15 cellular contexts compared by ENCODE assay signal in genomic region chr1:52925571-52926005, GRCh38. TPM values are rescaled to one million over a fixed set of nuclear protein-coding genes. Genes with fewer than 3 reads are reported as not detected.
DNase-seq lines count a peak whose midpoint lies in the region; ATAC-seq and TF ChIP-seq lines count a peak whose summit lies in the region.
"Had no signal": no experiment of that assay in that cellular context is flagged by ENCODE, and none has a peak within 500 bp of the region (broad histone marks: within the 10 kb centered on the region; RNA-seq: fewer than 3 reads in every experiment).

No MANE protein-coding gene starts in this region.

- intact Hi-C loops in activated CD4-positive, alpha-beta T cell treated with anti-CD3 and anti-CD28 coated beads, Interleukin-2, amount 10 ng/mL, durations not matched to agents 24 days and 14 days (cut with micrococcal nuclease), result loop anchor here (2.0 to 10.0 kb wide), 3 partner anchors 89 to 871 kb away; partner anchors contain the start of genes BTF3L4, CPT2 and TXNDC12
- intact Hi-C loops in thyroid gland (cut with DNase I), result loop anchor here (10.0 kb wide), 1 partner anchor 259 kb away; no protein-coding TSS in a partner anchor
- intact Hi-C loops in spleen (cut with DNase I; ENCODE audit: low total_unique reads), result no loop called here

- no peaks in the 10 kb centered on the region for H3K36me3 ChIP-seq in thyroid gland
- H3K36me3 ChIP-seq in spleen, result no peaks in the 10 kb centered on the region

- peaks cover 6% of the 10 kb centered on the region for H3K27me3 Mint-ChIP-seq in activated CD4-positive, alpha-beta T cell treated with anti-CD3 and anti-CD28 coated beads, Interleukin-2, amount 10 ng/mL, durations not matched to agents 24 days and 14 days

- no peaks in the 10 kb centered on the region for H3K9me3 Mint-ChIP-seq in activated CD4-positive, alpha-beta T cell treated with anti-CD3 and anti-CD28 coated beads, Interleukin-2, amount 10 ng/mL, durations not matched to agents 24 days and 14 days
- H3K9me3 Mint-ChIP-seq: activated naive CD4-positive, alpha-beta T cell treated with anti-CD3 and anti-CD28 coated beads, Interleukin-2, amount 10 ng/mL, durations not matched to agents 7 days and 5 days had no signal

- no peak for DNase-seq in activated CD4-positive, alpha-beta T cell treated with anti-CD3 and anti-CD28 coated beads, Interleukin-2, amount 10 ng/mL, durations not matched to agents 24 days and 14 days
- no peak for DNase-seq in activated CD4-positive, alpha-beta T cell treated with anti-CD3 and anti-CD28 coated beads, Interleukin-2, amount 50 U/mL, for 1 hour
- DNase-seq in astrocyte of the hippocampus (ENCODE audit: low read depth, low spot score) (peak; percentile 57), left lobe of liver (ENCODE audit: low spot score) (peak; percentile 77), thyroid gland (peak; percentile 88 to 91), spleen (no peak), EL (no peak)
- DNase-seq: activated CD4-positive, alpha-beta T cell treated with anti-CD3 and anti-CD28 coated beads for 4 hours; activated naive CD4-positive, alpha-beta T cell treated with anti-CD3 and anti-CD28 coated beads, Interleukin-2, amount 10 ng/mL, durations not matched to agents 7 days and 5 days; dermis blood vessel endothelial cell; GF-D8; midbrain; NCI-H226 had no signal

- peak overlapping the region; percentile 88 for H3K4me3 Mint-ChIP-seq in activated CD4-positive, alpha-beta T cell treated with anti-CD3 and anti-CD28 coated beads, Interleukin-2, amount 10 ng/mL, durations not matched to agents 24 days and 14 days

- ATAC-seq in left lobe of liver (peak; percentile 23), HG02970 (IDR thresholded peaks at IDR 0.05; ENCODE audit: low FRiP score, unreplicated experiment) (no peak)

- WGBS in thyroid gland, 2 donors, result 17 to 25% methylated on average over 5 of the region's 5 CpGs
- WGBS in spleen, 5 donors, result 62 to 75% (median 72%) methylated on average over 5 of the region's 5 CpGs

- TF ChIP-seq CTCF in thyroid gland (IDR thresholded peaks at IDR 0.05), result no peak
- no peak for TF ChIP-seq CTCF in spleen (IDR thresholded peaks at IDR 0.05 in 8 of 11, conservative IDR thresholded peaks at IDR 0.05 in 3 of 11)

- no peaks in the 10 kb centered on the region for H3K36me3 Mint-ChIP-seq in activated CD4-positive, alpha-beta T cell treated with anti-CD3 and anti-CD28 coated beads, Interleukin-2, amount 10 ng/mL, durations not matched to agents 24 days and 14 days (ENCODE audit: low read depth)

- H3K4me1 ChIP-seq in thyroid gland (peaks cover 11 to 29% of the 10 kb centered on the region in 2 donors), spleen (peaks cover 10 to 52% (median 33%) of the 10 kb centered on the region in 6 donors)

- peaks cover 21% of the 10 kb centered on the region for H3K4me1 Mint-ChIP-seq in activated CD4-positive, alpha-beta T cell treated with anti-CD3 and anti-CD28 coated beads, Interleukin-2, amount 10 ng/mL, durations not matched to agents 24 days and 14 days

- H3K27ac ChIP-seq in thyroid gland (peak overlapping the region in 2 of 3 donors; percentile 24 to 41), spleen (no peak overlapping the region)
- H3K27ac ChIP-seq: SK-N-MC had no signal

- H3K27me3 ChIP-seq in thyroid gland (no peaks in the 10 kb centered on the region), spleen (replicated peaks in 1 of 7) (peaks cover 0 to 75% (median 9%) of the 10 kb centered on the region in 7 donors)

- no peak overlapping the region for H3K27ac Mint-ChIP-seq in activated CD4-positive, alpha-beta T cell treated with anti-CD3 and anti-CD28 coated beads, Interleukin-2, amount 10 ng/mL, durations not matched to agents 24 days and 14 days
- H3K27ac Mint-ChIP-seq: activated naive CD4-positive, alpha-beta T cell treated with anti-CD3 and anti-CD28 coated beads, Interleukin-2, amount 10 ng/mL, durations not matched to agents 7 days and 5 days had no signal

- H3K9me3 ChIP-seq in thyroid gland, result no peaks in the 10 kb centered on the region
- H3K9me3 ChIP-seq in spleen, result no peaks in the 10 kb centered on the region

- H3K4me3 ChIP-seq in thyroid gland (replicated peaks in 1 of 3) (no peak overlapping the region), spleen (no peak overlapping the region)
- H3K4me3 ChIP-seq: SK-N-MC had no signal

- TF ChIP-seq POLR2A in thyroid gland (IDR thresholded peaks at IDR 0.05) (peak in 1 of 2 donors; percentile 24), spleen (IDR thresholded peaks at IDR 0.05) (no peak)

RNA-seq across cellular contexts. Expression of gene SCP2, which starts 1.5 kb away (rescaled TPM):
- total RNA-seq in activated CD4-positive, alpha-beta T cell treated with anti-CD3 and anti-CD28 coated beads, Interleukin-2, amount 10 ng/mL, durations not matched to agents 24 days and 14 days, result 60.3 and 61.7 TPM in 2 replicates
- total RNA-seq in left lobe of liver (796 TPM), thyroid gland (100 to 1,000 TPM; 114 to 181 (median 164) TPM), spleen (100 to 1,000 TPM in 1 of 7 donors, 10 to 100 TPM in 6; 69.4 to 101 (median 83.0) TPM)
- polyA plus RNA-seq in spleen, result 100 to 1,000 TPM in 2 of 3 donors, 10 to 100 TPM in 1; 83.6 to 105 (median 104) TPM

RNA-seq across cellular contexts. Expression of gene ECHDC2, which starts 4.0 kb away (rescaled TPM):
- 56.6 and 59.0 TPM in 2 replicates for total RNA-seq in activated CD4-positive, alpha-beta T cell treated with anti-CD3 and anti-CD28 coated beads, Interleukin-2, amount 10 ng/mL, durations not matched to agents 24 days and 14 days
- total RNA-seq in left lobe of liver (966 TPM), thyroid gland (100 to 1,000 TPM; 153 to 217 (median 187) TPM), spleen (10 to 100 TPM; 49.1 to 99.4 (median 77.7) TPM)
- polyA plus RNA-seq in spleen, result 100 to 1,000 TPM in 1 of 3 donors, 10 to 100 TPM in 2; 33.3 to 104 (median 74.1) TPM

Comparison
In these comparisons a context has a peak if more than half of its experiments do, and no peak if none do; other contexts are left out.
1. DNase-seq: peak in astrocyte of the hippocampus (single experiment), left lobe of liver (single experiment) and thyroid gland (2 of 2); none in activated CD4-positive, alpha-beta T cell treated with anti-CD3 and anti-CD28 coated beads, Interleukin-2, amount 10 ng/mL, durations not matched to agents 24 days and 14 days (single experiment), activated CD4-positive, alpha-beta T cell treated with anti-CD3 and anti-CD28 coated beads, Interleukin-2, amount 50 U/mL, for 1 hour (single experiment), spleen (single experiment) and EL (single experiment).
2. H3K27ac ChIP-seq: peak in thyroid gland (2 of 3); none in spleen (0 of 8).